Comparison of ENCODE assay signal across 17 cellular contexts in genomic region chr4:182297659-182298058, GRCh38. TPM values are rescaled to one million over a fixed set of nuclear protein-coding genes. Genes with fewer than 3 reads are reported as not detected.
A peak's percentile ranks its signal among the peaks of the same experiment; 100 is the strongest.
DNase-seq lines count a peak whose midpoint lies in the region; ATAC-seq, FAIRE-seq and TF ChIP-seq lines count a peak whose summit lies in the region.
"Had no signal": no experiment of that assay in that cellular context is flagged by ENCODE, and none has a peak within 500 bp of the region (broad histone marks: within the 10 kb centered on the region; RNA-seq: fewer than 3 reads in every experiment).

No MANE protein-coding gene starts in this region.

- no peaks in the 10 kb centered on the region for H3K27me3 Mint-ChIP-seq in MCF 10A (ENCODE audit: insufficient read depth, unreplicated experiment)
- H3K27me3 Mint-ChIP-seq in effector memory CD8-positive, alpha-beta T cell, result no peaks in the 10 kb centered on the region

- WGBS in aorta, 2 donors, result 85 to 88% methylated on average over 9 of the region's 9 CpGs

- POLR2A ChIA-PET in MCF 10A (lab: Yijun Ruan, JAX), result no interaction called here

- CTCF ChIA-PET in MCF 10A (lab: Yijun Ruan, JAX), result interaction anchor here (0.6 to 1.1 kb wide), 2 partner anchors 9 to 594 kb away, joined by 3 read pairs; no protein-coding TSS in a partner anchor

- H3K4me2 ChIP-seq in fibroblast of lung (ENCODE audit: extremely low read depth, insufficient read depth, low read length) (no peak overlapping the region), Karpas-422 (ENCODE audit: low read depth, low read length, poor library complexity, severe bottlenecking) (no peak overlapping the region)
- H3K4me2 ChIP-seq: A549 had no signal

- TF ChIP-seq POLR2A in breast epithelium (IDR thresholded peaks at IDR 0.05), result no peak

- no peak overlapping the region for H3K4me3 ChIP-seq in breast epithelium
- H3K4me3 ChIP-seq in SJSA1, result no peak overlapping the region
- H3K4me3 ChIP-seq in fibroblast of lung (replicated peaks in 1 of 4; ENCODE audit: control extremely low read depth in 1 of 4, insufficient read depth in 1 of 4, low read depth in 3 of 4, low read length in 4 of 4), result no peak overlapping the region
- no peak overlapping the region for H3K4me3 ChIP-seq in Karpas-422 (ENCODE audit: low read length)
- H3K4me3 ChIP-seq in aorta (ENCODE audit: low read length in 2 of 2), result no peak overlapping the region
- H3K4me3 ChIP-seq: A549, testis had no signal

- peaks cover 22% of the 10 kb centered on the region for H3K4me1 Mint-ChIP-seq in MCF 10A (ENCODE audit: insufficient read depth, unreplicated experiment)
- H3K4me1 Mint-ChIP-seq in effector memory CD8-positive, alpha-beta T cell (ENCODE audit: low read depth in 2 of 2), result no peaks in the 10 kb centered on the region

- H3K9me3 Mint-ChIP-seq in MCF 10A (ENCODE audit: unreplicated experiment), result no peaks in the 10 kb centered on the region
- peaks cover 0 to 5% of the 10 kb centered on the region in 2 donors for H3K9me3 Mint-ChIP-seq in effector memory CD8-positive, alpha-beta T cell

- no peaks in the 10 kb centered on the region for H3K4me1 ChIP-seq in breast epithelium
- H3K4me1 ChIP-seq in SJSA1 (replicated peaks), result peaks cover 12% of the 10 kb centered on the region
- no peaks in the 10 kb centered on the region for H3K4me1 ChIP-seq in fibroblast of lung (ENCODE audit: control insufficient read depth, extremely low read depth, insufficient read depth, low read length)
- H3K4me1 ChIP-seq in Karpas-422 (ENCODE audit: low read length), result no peaks in the 10 kb centered on the region
- H3K4me1 ChIP-seq in aorta (ENCODE audit: control insufficient read depth in 1 of 2, insufficient read depth in 2 of 2, low read length in 2 of 2), result no peaks in the 10 kb centered on the region
- H3K4me1 ChIP-seq: A549, testis had no signal

- no peak overlapping the region for H3K4me3 Mint-ChIP-seq in MCF 10A (ENCODE audit: unreplicated experiment)
- H3K4me3 Mint-ChIP-seq in effector memory CD8-positive, alpha-beta T cell, result no peak overlapping the region

- H3K27ac Mint-ChIP-seq in MCF 10A (ENCODE audit: low read depth, unreplicated experiment), result peak overlapping the region; percentile 75
- H3K27ac Mint-ChIP-seq in effector memory CD8-positive, alpha-beta T cell, result no peak overlapping the region

- intact Hi-C loops in MCF 10A (cut with micrococcal nuclease), result no loop called here
- intact Hi-C loops in breast epithelium (cut with DNase I; ENCODE audit: low total_unique reads), result no loop called here
- intact Hi-C loops in aorta (cut with DNase I), result no loop called here

- no peak for FAIRE-seq in urothelium cell line (lab: Jason Lieb, UNC)
- FAIRE-seq: A549 had no signal

- no peaks in the 10 kb centered on the region for H3K79me2 ChIP-seq in fibroblast of lung (ENCODE audit: control insufficient read depth, insufficient read depth, low read length)
- no peaks in the 10 kb centered on the region for H3K79me2 ChIP-seq in Karpas-422 (ENCODE audit: low read length)

- no peaks in the 10 kb centered on the region for H3K9me3 ChIP-seq in breast epithelium
- no peaks in the 10 kb centered on the region for H3K9me3 ChIP-seq in SJSA1 (replicated peaks)
- H3K9me3 ChIP-seq in fibroblast of lung (ENCODE audit: control insufficient read depth, insufficient read depth, low read depth, low read length), result no peaks in the 10 kb centered on the region
- no peaks in the 10 kb centered on the region for H3K9me3 ChIP-seq in Karpas-422 (ENCODE audit: low read length)
- H3K9me3 ChIP-seq in aorta (ENCODE audit: control insufficient read depth, low read length), result peaks cover 1% of the 10 kb centered on the region
- H3K9me3 ChIP-seq: A549, neutrophil, testis had no signal

- no peaks in the 10 kb centered on the region for H3K9me2 ChIP-seq in Karpas-422 (replicated peaks; ENCODE audit: insufficient read depth, low read length)

- H4K20me1 ChIP-seq in fibroblast of lung (ENCODE audit: control insufficient read depth, extremely low read depth, insufficient read depth, low read length) (no peaks in the 10 kb centered on the region), Karpas-422 (ENCODE audit: insufficient read depth, low read depth, low read length) (no peaks in the 10 kb centered on the region)

- no TSS peak for BruUV-seq in MCF 10A (replicated peaks; lab: Mats Ljungman, UMichigan)

- no peaks in the 10 kb centered on the region for H3K27me3 ChIP-seq in breast epithelium
- H3K27me3 ChIP-seq in SJSA1 (replicated peaks), result no peaks in the 10 kb centered on the region
- H3K27me3 ChIP-seq in fibroblast of lung (ENCODE audit: control insufficient read depth, insufficient read depth, low read length), result no peaks in the 10 kb centered on the region
- no peaks in the 10 kb centered on the region for H3K27me3 ChIP-seq in Karpas-422 (ENCODE audit: low read length)
- no peaks in the 10 kb centered on the region for H3K27me3 ChIP-seq in aorta (ENCODE audit: control insufficient read depth in 1 of 2, insufficient read depth in 2 of 2, low read length in 1 of 2)
- H3K27me3 ChIP-seq: neutrophil, testis had no signal

- H3K27ac ChIP-seq in breast epithelium (no peak overlapping the region), SJSA1 (peak overlapping the region; percentile 11; the same call in 1 of the 2 replicates), fibroblast of lung (ENCODE audit: insufficient read depth, low read length) (no peak overlapping the region), Karpas-422 (ENCODE audit: low read length) (no peak overlapping the region), aorta (ENCODE audit: low read depth in 1 of 2, low read length in 2 of 2) (no peak overlapping the region)
- H3K27ac ChIP-seq: A549, neutrophil, testis, WERI-Rb-1 had no signal

- ATAC-seq in aorta (ENCODE audit: low FRiP score), result no peak
- no peak for ATAC-seq in effector memory CD8-positive, alpha-beta T cell (replicated peaks)
- ATAC-seq: A549, right cardiac atrium had no signal

- TF ChIP-seq CTCF in MCF 10A (IDR thresholded peaks at IDR 0.05; ENCODE audit: unreplicated experiment) (no peak), breast epithelium (IDR thresholded peaks at IDR 0.05) (no peak), fibroblast of lung (conservative IDR thresholded peaks at IDR 0.05 in 1 of 2, IDR thresholded peaks at IDR 0.05 in 1 of 2; ENCODE audit: low read depth in 1 of 2, low read length in 2 of 2) (no peak)

- H3K36me3 ChIP-seq in breast epithelium (no peaks in the 10 kb centered on the region), SJSA1 (no peaks in the 10 kb centered on the region), fibroblast of lung (ENCODE audit: control insufficient read depth, insufficient read depth, low read length) (no peaks in the 10 kb centered on the region), Karpas-422 (ENCODE audit: insufficient read depth, low read length) (no peaks in the 10 kb centered on the region), aorta (ENCODE audit: control insufficient read depth in 1 of 2, insufficient read depth in 2 of 2, low read length in 1 of 2) (no peaks in the 10 kb centered on the region)
- H3K36me3 ChIP-seq: neutrophil, WERI-Rb-1 had no signal

- H3K9ac ChIP-seq in fibroblast of lung (ENCODE audit: insufficient read depth, low read length) (no peak overlapping the region), Karpas-422 (ENCODE audit: low read length) (no peak overlapping the region)

- peak; percentile 73 for DNase-seq in MCF 10A (ENCODE audit: unreplicated experiment)
- no peak for DNase-seq in breast epithelium (ENCODE audit: low spot score in 2 of 2)
- DNase-seq in SJSA1 (ENCODE audit: low read depth in 1 of 2, low spot score in 2 of 2), result peak in 1 of 2 experiments; percentile 43
- DNase-seq in fibroblast of lung (ENCODE audit: low read depth in 2 of 2), result peak; percentile 37 to 84
- DNase-seq in urothelium cell line (ENCODE audit: low spot score), result peak; percentile 58
- DNase-seq in Karpas-422, result no peak
- no peak for DNase-seq in aorta
- DNase-seq in effector memory CD8-positive, alpha-beta T cell, result no peak
- DNase-seq: activated effector memory CD4-positive, alpha-beta T cell treated with anti-CD3 and anti-CD28 coated beads, Interleukin-2, amount 50 U/mL, for 16 hours; anterior cingulate cortex; COR-L47; NCI-H1048; right cardiac atrium; testis; WERI-Rb-1 had no signal

- peaks cover 12% of the 10 kb centered on the region for H3K36me3 Mint-ChIP-seq in MCF 10A (ENCODE audit: insufficient read depth, unreplicated experiment)
- no peaks in the 10 kb centered on the region for H3K36me3 Mint-ChIP-seq in effector memory CD8-positive, alpha-beta T cell (ENCODE audit: insufficient read depth)

- H2AFZ ChIP-seq in fibroblast of lung (ENCODE audit: low read length) (no peak overlapping the region), Karpas-422 (ENCODE audit: low read length) (no peak overlapping the region)

RNA-seq across cellular contexts. Expression of gene TENM3, which starts 54.5 kb away (rescaled TPM):
- total RNA-seq in MCF 10A (2022) (34.1 and 44.4 TPM in 2 replicates), breast epithelium (10 to 100 TPM in 1 of 3 donors, 1 to 10 TPM in 2; 4.6 to 30.6 (median 8.8) TPM), fibroblast of lung (3.6 and 7.4 TPM in 2 replicates), aorta (1 to 10 TPM; 1.1 to 5.5 TPM)
- total RNA-seq in SJSA1 (2014; rRNA removed; shearing (Covaris generic)), result 42.6 and 90.5 TPM in 2 replicates
- polyA plus RNA-seq in fibroblast of lung (2.7 and 5.7 TPM in 2 replicates), aorta (under 1 TPM in 1 of 2 donors, not detected in 1; 0.05 TPM)
- 2.4 and 4.0 TPM in 2 replicates for polyA plus RNA-seq in fibroblast of lung (2012)
- polyA minus RNA-seq in fibroblast of lung (ENCODE audit: low replicate concordance), result 8.2 and 10.2 TPM in 2 replicates
- total RNA-seq in Karpas-422 (2014; rRNA removed; shearing (Covaris generic); ENCODE audit: low replicate concordance), result not detected in 2 replicates

Comparison
In these comparisons a context has a peak if more than half of its experiments do, and no peak if none do; other contexts are left out.
1. DNase-seq: peak in MCF 10A (single experiment), fibroblast of lung (2 of 2) and urothelium cell line (single experiment); none in breast epithelium (0 of 2), Karpas-422 (single experiment), aorta (0 of 2) and effector memory CD8-positive, alpha-beta T cell (0 of 3).